20 cellular contexts compared by ENCODE assay signal in genomic region chr13:73272831-73273230, GRCh38.
"Had no signal": no experiment of that assay in that cellular context is flagged by ENCODE, and none has a peak within 500 bp of the region (broad histone marks: within the 10 kb centered on the region; RNA-seq: fewer than 3 reads in every experiment).

No MANE protein-coding gene starts in this region.

- ATAC-seq: gastrocnemius medialis; heart right ventricle; left lobe of liver; naive thymus-derived CD4-positive, alpha-beta T cell; stimulated activated effector memory CD8-positive, alpha-beta T cell treated with anti-CD3 and anti-CD28 coated beads, Interleukin-12 subunit alpha, Interleukin-12 subunit beta, amount 100 ng/mL, for 72 hours; stimulated activated naive CD8-positive, alpha-beta T cell treated with anti-CD3 and anti-CD28 coated beads, Interleukin-15, Interleukin-2, amounts not matched to agents 100 U/mL and 50 U/mL, for 24 hours; upper lobe of right lung had no signal

- FAIRE-seq: islet of Langerhans had no signal

- DNase-seq: effector memory CD4-positive, alpha-beta T cell; gastrocnemius medialis; heart right ventricle; hypothalamus; midbrain; naive thymus-derived CD4-positive, alpha-beta T cell; ovary; sigmoid colon; stimulated activated CD4-positive, alpha-beta T cell treated with anti-CD3 and anti-CD28 coated beads, Interleukin-4, amount 100 ng/mL, for 1 hour; stimulated activated CD8-positive, alpha-beta memory T cell treated with anti-CD3 and anti-CD28 coated beads, Interleukin-4, amount 100 ng/mL, for 48 hours; stimulated activated naive CD8-positive, alpha-beta T cell treated with anti-CD3 and anti-CD28 coated beads, Interleukin-15, Interleukin-2, amounts not matched to agents 100 U/mL and 50 U/mL, for 24 hours; upper lobe of right lung had no signal

- H3K4me3 ChIP-seq: esophagus muscularis mucosa, gastrocnemius medialis, heart right ventricle, ovary, right atrium auricular region, sigmoid colon, smooth muscle cell, tibial nerve, upper lobe of right lung, vagina had no signal

- H3K27me3 ChIP-seq: esophagus muscularis mucosa, gastrocnemius medialis, heart right ventricle, ovary, right atrium auricular region, sigmoid colon, tibial nerve, upper lobe of right lung, vagina had no signal

- H3K36me3 ChIP-seq: esophagus muscularis mucosa, gastrocnemius medialis, heart right ventricle, ovary, right atrium auricular region, sigmoid colon, tibial nerve, upper lobe of right lung, vagina had no signal

- H3K4me1 Mint-ChIP-seq: stimulated activated effector memory CD8-positive, alpha-beta T cell treated with anti-CD3 and anti-CD28 coated beads, Interleukin-12 subunit alpha, Interleukin-12 subunit beta, amount 100 ng/mL, for 72 hours had no signal

- H3K27ac ChIP-seq: gastrocnemius medialis, heart right ventricle, ovary, tibial nerve, upper lobe of right lung, vagina had no signal

- H3K9me3 ChIP-seq: gastrocnemius medialis, ovary, right atrium auricular region, tibial nerve, upper lobe of right lung, vagina had no signal

- H3K36me3 Mint-ChIP-seq: stimulated activated effector memory CD8-positive, alpha-beta T cell treated with anti-CD3 and anti-CD28 coated beads, Interleukin-12 subunit alpha, Interleukin-12 subunit beta, amount 100 ng/mL, for 72 hours had no signal

- H3K4me2 ChIP-seq: smooth muscle cell had no signal

- H3K4me3 Mint-ChIP-seq: naive thymus-derived CD4-positive, alpha-beta T cell; stimulated activated effector memory CD8-positive, alpha-beta T cell treated with anti-CD3 and anti-CD28 coated beads, Interleukin-12 subunit alpha, Interleukin-12 subunit beta, amount 100 ng/mL, for 72 hours had no signal

- H3K27ac Mint-ChIP-seq: naive thymus-derived CD4-positive, alpha-beta T cell; stimulated activated effector memory CD8-positive, alpha-beta T cell treated with anti-CD3 and anti-CD28 coated beads, Interleukin-12 subunit alpha, Interleukin-12 subunit beta, amount 100 ng/mL, for 72 hours had no signal

- H3K4me1 ChIP-seq: right atrium auricular region, tibial nerve, upper lobe of right lung, vagina had no signal
